Comparison of ENCODE assay signal across 12 cellular contexts in genomic region chr3:31892500-31892899, GRCh38.
"Had no signal": no experiment of that assay in that cellular context is flagged by ENCODE, and none has a peak within 500 bp of the region (broad histone marks: within the 10 kb centered on the region; RNA-seq: fewer than 3 reads in every experiment).

No MANE protein-coding gene starts in this region.

- H3K27me3 ChIP-seq: gastroesophageal sphincter, pancreas, transverse colon had no signal

- H3K27ac ChIP-seq: gastroesophageal sphincter, pancreas, transverse colon had no signal

- H3K9me3 ChIP-seq: gastroesophageal sphincter, pancreas, transverse colon had no signal

- ATAC-seq: activated CD4-positive, CD25-positive, alpha-beta regulatory T cell treated with anti-CD3 and anti-CD28 coated beads, Interleukin-2, amount 50 U/mL, for 24 hours; gastroesophageal sphincter; left ventricle myocardium superior; pancreas; stimulated activated naive CD8-positive, alpha-beta T cell treated with anti-CD3 and anti-CD28 coated beads, Interleukin-15, Interleukin-2, amounts not matched to agents 100 U/mL and 50 U/mL, for 24 hours had no signal

- H3K4me1 ChIP-seq: pancreas had no signal

- H3K9me3 Mint-ChIP-seq: activated naive CD4-positive, alpha-beta T cell treated with anti-CD3 and anti-CD28 coated beads for 36 hours; activated T-helper 2 cell treated with anti-CD3 and anti-CD28 coated beads, Interferon-gamma antibody, Interleukin-2, Interleukin-4, amounts not matched to agents 10 μg/mL and 5 μg/mL and 100 μg/mL, durations not matched to agents 14 hours and 24 hours and 36 hours had no signal

- DNase-seq: activated CD4-positive, alpha-beta T cell treated with anti-CD3 and anti-CD28 coated beads, Interleukin-2, amount 50 U/mL, for 4 hours; activated naive CD4-positive, alpha-beta T cell treated with anti-CD3 and anti-CD28 coated beads for 36 hours; activated T-cell treated with anti-CD3 and anti-CD28 coated beads for 4 hours; erythroblast; left ventricle myocardium superior; pancreas; stimulated activated CD4-positive, alpha-beta T cell treated with anti-CD3 and anti-CD28 coated beads, Interleukin-4, amount 100 ng/mL, for 1 hour; stimulated activated naive CD8-positive, alpha-beta T cell treated with anti-CD3 and anti-CD28 coated beads, Interleukin-15, Interleukin-2, amounts not matched to agents 100 U/mL and 50 U/mL, for 24 hours; transverse colon had no signal

- H3K36me3 ChIP-seq: gastroesophageal sphincter, pancreas, transverse colon had no signal

- H3K4me3 Mint-ChIP-seq: activated naive CD4-positive, alpha-beta T cell treated with anti-CD3 and anti-CD28 coated beads for 36 hours had no signal

- H3K27ac Mint-ChIP-seq: activated naive CD4-positive, alpha-beta T cell treated with anti-CD3 and anti-CD28 coated beads for 36 hours; activated T-helper 2 cell treated with anti-CD3 and anti-CD28 coated beads, Interferon-gamma antibody, Interleukin-2, Interleukin-4, amounts not matched to agents 10 μg/mL and 5 μg/mL and 100 μg/mL, durations not matched to agents 14 hours and 24 hours and 36 hours had no signal

- H3K4me3 ChIP-seq: gastroesophageal sphincter, pancreas, transverse colon had no signal
